Comparison of ENCODE assay signal across 1 cellular context in the genomic region with DNA sequence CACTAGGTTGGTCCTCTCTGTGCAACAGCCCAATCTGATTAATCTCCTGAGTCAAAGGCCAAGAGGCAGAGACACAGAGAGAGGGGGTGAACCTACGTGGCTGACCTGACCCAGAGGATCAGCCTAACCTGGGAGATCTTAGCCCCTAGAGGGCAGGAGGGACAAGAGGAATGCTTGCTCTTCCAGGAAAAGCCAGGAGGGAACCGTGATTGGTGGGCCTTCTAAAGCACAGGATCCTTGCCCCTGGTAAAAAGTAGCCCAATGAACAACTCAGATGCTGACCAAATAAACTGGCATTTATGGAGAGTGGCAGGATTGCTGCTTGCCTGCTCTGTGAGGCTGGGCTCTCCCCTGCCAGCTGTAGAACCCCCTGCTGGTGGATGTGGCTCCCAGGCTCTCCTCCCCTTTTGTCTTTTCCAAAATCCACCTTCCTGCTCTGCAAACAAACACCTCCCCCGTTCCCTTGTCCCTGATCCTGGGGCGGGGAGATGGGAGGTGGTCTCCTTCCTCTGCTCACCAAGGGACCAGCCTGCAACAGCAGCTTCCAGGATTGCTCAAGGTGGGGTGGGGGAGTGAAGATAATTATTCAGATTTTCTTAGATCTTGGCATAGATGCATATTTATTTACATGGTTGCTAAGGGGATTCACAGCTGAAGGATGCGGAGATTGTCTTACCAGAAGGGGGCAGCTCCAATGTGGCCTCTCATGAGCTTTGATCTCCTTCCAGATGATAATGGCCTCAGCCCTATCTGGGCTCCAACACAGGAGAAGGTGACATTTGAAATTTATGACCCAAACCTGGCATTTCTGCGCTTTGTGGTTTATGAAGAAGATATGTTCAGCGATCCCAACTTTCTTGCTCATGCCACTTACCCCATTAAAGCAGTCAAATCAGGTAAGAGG.
A peak's percentile ranks its signal among the peaks of the same experiment; 100 is the strongest.
TF ChIP-seq lines count a peak whose summit lies in the region.

No MANE protein-coding gene starts in this region.

TF ChIP-seq in GM12878, 131 proteins besides CTCF, POLR2A, EP300 and RAD21:
- TF ChIP-seq, protein P1, sequence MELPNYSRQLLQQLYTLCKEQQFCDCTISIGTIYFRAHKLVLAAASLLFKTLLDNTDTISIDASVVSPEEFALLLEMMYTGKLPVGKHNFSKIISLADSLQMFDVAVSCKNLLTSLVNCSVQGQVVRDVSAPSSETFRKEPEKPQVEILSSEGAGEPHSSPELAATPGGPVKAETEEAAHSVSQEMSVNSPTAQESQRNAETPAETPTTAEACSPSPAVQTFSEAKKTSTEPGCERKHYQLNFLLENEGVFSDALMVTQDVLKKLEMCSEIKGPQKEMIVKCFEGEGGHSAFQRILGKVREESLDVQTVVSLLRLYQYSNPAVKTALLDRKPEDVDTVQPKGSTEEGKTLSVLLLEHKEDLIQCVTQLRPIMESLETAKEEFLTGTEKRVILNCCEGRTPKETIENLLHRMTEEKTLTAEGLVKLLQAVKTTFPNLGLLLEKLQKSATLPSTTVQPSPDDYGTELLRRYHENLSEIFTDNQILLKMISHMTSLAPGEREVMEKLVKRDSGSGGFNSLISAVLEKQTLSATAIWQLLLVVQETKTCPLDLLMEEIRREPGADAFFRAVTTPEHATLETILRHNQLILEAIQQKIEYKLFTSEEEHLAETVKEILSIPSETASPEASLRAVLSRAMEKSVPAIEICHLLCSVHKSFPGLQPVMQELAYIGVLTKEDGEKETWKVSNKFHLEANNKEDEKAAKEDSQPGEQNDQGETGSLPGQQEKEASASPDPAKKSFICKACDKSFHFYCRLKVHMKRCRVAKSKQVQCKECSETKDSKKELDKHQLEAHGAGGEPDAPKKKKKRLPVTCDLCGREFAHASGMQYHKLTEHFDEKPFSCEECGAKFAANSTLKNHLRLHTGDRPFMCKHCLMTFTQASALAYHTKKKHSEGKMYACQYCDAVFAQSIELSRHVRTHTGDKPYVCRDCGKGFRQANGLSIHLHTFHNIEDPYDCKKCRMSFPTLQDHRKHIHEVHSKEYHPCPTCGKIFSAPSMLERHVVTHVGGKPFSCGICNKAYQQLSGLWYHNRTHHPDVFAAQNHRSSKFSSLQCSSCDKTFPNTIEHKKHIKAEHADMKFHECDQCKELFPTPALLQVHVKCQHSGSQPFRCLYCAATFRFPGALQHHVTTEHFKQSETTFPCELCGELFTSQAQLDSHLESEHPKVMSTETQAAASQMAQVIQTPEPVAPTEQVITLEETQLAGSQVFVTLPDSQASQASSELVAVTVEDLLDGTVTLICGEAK (IDR thresholded peaks at IDR 0.05; ENCODE audit: borderline replicate concordance), result no peak
- TF ChIP-seq, protein P2, sequence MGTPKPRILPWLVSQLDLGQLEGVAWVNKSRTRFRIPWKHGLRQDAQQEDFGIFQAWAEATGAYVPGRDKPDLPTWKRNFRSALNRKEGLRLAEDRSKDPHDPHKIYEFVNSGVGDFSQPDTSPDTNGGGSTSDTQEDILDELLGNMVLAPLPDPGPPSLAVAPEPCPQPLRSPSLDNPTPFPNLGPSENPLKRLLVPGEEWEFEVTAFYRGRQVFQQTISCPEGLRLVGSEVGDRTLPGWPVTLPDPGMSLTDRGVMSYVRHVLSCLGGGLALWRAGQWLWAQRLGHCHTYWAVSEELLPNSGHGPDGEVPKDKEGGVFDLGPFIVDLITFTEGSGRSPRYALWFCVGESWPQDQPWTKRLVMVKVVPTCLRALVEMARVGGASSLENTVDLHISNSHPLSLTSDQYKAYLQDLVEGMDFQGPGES (IDR thresholded peaks at IDR 0.05), result no peak
- peak; percentile 17; the same call in 1 of the 2 replicates for TF ChIP-seq POLR2AphosphoS5 (IDR thresholded peaks at IDR 0.05; ENCODE audit: low read length)
- no peak for TF ChIP-seq KLF5 (IDR thresholded peaks at IDR 0.05; ENCODE audit: partially characterized antibody)
- TF ChIP-seq EED (IDR thresholded peaks at IDR 0.05; ENCODE audit: low read depth), result no peak
- no peak for TF ChIP-seq SUZ12 (IDR thresholded peaks at IDR 0.05; ENCODE audit: unreplicated experiment)
